Comparison of ENCODE assay signal across 27 cellular contexts in the genomic region with DNA sequence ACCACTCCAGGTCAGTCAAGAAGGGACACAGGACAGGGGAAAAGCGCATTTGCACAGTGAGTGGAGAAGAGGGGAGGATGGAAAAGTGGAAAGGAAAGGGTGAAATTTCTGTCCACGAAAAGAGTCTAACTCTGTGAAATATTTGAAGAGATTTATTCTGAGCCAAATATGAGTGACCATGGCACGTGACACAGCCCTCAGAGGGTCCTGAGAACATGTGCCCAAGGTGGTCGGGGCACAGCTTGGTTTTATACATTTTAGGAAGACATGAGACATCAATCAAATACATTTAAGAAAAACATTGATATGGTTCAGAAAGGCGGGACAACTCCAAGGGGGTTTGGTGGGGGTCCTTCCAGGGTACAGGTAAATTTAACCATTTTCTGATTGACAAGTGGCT.
"Had no signal": no experiment of that assay in that cellular context is flagged by ENCODE, and none has a peak within 500 bp of the region (broad histone marks: within the 10 kb centered on the region; RNA-seq: fewer than 3 reads in every experiment).

No MANE protein-coding gene starts in this region.

- H3K4me3 ChIP-seq: stomach, suprapubic skin, testis, thoracic aorta, thyroid gland, tibial artery, tibial nerve, transverse colon, upper lobe of left lung, upper lobe of right lung, uterus, vagina had no signal

- H3K4me1 ChIP-seq: stomach, suprapubic skin, testis, thyroid gland, tibial artery, tibial nerve, transverse colon, upper lobe of left lung, upper lobe of right lung, uterus, vagina had no signal

- H3K27ac ChIP-seq: stomach, suprapubic skin, testis, thoracic aorta, thyroid gland, tibial artery, tibial nerve, transverse colon, upper lobe of left lung, upper lobe of right lung, uterus, vagina had no signal

- DNase-seq: stimulated activated CD4-positive, alpha-beta T cell treated with anti-CD3 and anti-CD28 coated beads, Interleukin-2, amount 100 ng/mL, for 48 hours; stimulated activated CD4-positive, alpha-beta T cell treated with anti-CD3 and anti-CD28 coated beads, Interleukin-4, amount 100 ng/mL, for 1 hour; stimulated activated CD4-positive, alpha-beta T cell treated with anti-CD3 and anti-CD28 coated beads, Interleukin-4, amount 100 ng/mL, for 24 hours; stimulated activated CD4-positive, alpha-beta T cell treated with anti-CD3 and anti-CD28 coated beads, Interleukin-4, amount 100 ng/mL, for 4 hours; stimulated activated CD8-positive, alpha-beta memory T cell treated with anti-CD3 and anti-CD28 coated beads, Interleukin-4, amount 100 ng/mL, for 48 hours; stimulated activated naive B cell treated with anti-CD40 and anti-IgM and Interleukin-4, amounts not matched to agents 10 μg/mL and 1 μg/mL and 100 μg/mL, for 72 hours; stimulated activated naive CD4-positive, alpha-beta T cell; stimulated activated naive CD4-positive, alpha-beta T cell treated with Interleukin-2 at 50 U/mL for 16 hours; stimulated activated naive CD8-positive, alpha-beta T cell treated with anti-CD3 and anti-CD28 coated beads, Interleukin-15, amount 100 ng/mL, for 72 hours; stimulated activated naive CD8-positive, alpha-beta T cell treated with anti-CD3 and anti-CD28 coated beads, Interleukin-15, Interleukin-2, amounts not matched to agents 100 U/mL and 50 U/mL, for 24 hours; stomach; substantia nigra; testis; thyroid gland; tibial artery; transverse colon; trophoblast cell; upper lobe of left lung; upper lobe of right lung; uterus had no signal

- FAIRE-seq: urothelium cell line had no signal

- ATAC-seq: stimulated activated effector memory CD8-positive, alpha-beta T cell treated with anti-CD3 and anti-CD28 coated beads, Interleukin-12 subunit alpha, Interleukin-12 subunit beta, amount 100 ng/mL, for 72 hours; stimulated activated memory B cell treated with anti-CD40 and anti-IgM and Interleukin-4, amounts not matched to agents 10 μg/mL and 1 μg/mL and 100 μg/mL, for 72 hours; stimulated activated naive B cell treated with anti-CD40 and anti-IgM and Interleukin-4, amounts not matched to agents 10 μg/mL and 1 μg/mL and 100 μg/mL, for 72 hours; stimulated activated naive CD8-positive, alpha-beta T cell treated with anti-CD3 and anti-CD28 coated beads, Interleukin-15, amount 100 ng/mL, for 72 hours; stimulated activated naive CD8-positive, alpha-beta T cell treated with anti-CD3 and anti-CD28 coated beads, Interleukin-15, Interleukin-2, amounts not matched to agents 100 U/mL and 50 U/mL, for 24 hours; upper lobe of right lung had no signal

- H3K27me3 ChIP-seq: stomach, suprapubic skin, testis, thyroid gland, tibial artery, tibial nerve, transverse colon, upper lobe of left lung, upper lobe of right lung, uterus, vagina had no signal

- H3K36me3 ChIP-seq: stomach, suprapubic skin, thoracic aorta, thyroid gland, tibial artery, tibial nerve, transverse colon, upper lobe of left lung, upper lobe of right lung, uterus, vagina had no signal

- H3K9me3 ChIP-seq: suprapubic skin, testis, thoracic aorta, thyroid gland, upper lobe of right lung, uterus, vagina had no signal
